8 cellular contexts compared by ENCODE assay signal in the genomic region with DNA sequence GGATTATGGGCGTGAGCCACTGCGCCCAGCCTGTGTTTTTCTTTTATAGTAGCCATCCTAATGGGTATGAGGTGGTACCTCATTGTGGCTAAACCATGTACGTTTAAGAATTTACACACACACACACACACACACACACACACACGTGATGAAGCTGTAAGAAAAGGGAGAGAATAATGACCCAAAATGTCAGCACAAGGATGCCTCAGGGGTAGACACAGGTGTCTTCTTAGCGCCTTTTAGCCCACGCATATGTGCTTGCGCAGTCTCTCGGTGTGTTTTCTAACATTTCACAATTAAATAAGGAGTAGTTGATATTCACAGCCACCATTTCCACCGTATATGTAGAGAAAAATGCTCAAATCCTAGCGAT. TPM values are rescaled to one million over a fixed set of nuclear protein-coding genes. Genes with fewer than 3 reads are reported as not detected.
DNase-seq lines count a peak whose midpoint lies in the region; ATAC-seq and TF ChIP-seq lines count a peak whose summit lies in the region.

No MANE protein-coding gene starts in this region.

- peak overlapping the region; percentile 19 to 73 for H2BK12ac ChIP-seq in mesenchymal stem cell (ENCODE audit: low read length in 2 of 2)

- 41% methylated on average over 6 of the region's 10 CpGs for WGBS in HUES64
- WGBS in mesenchymal stem cell: 32% methylated on average over 3 of the region's 10 CpGs

- H3K14ac ChIP-seq in mesenchymal stem cell (ENCODE audit: low read length in 2 of 2): peak overlapping the region in 1 of 2 experiments; percentile 4

- H3K27ac Mint-ChIP-seq in brain: peak overlapping the region; percentile 93 to 98 (median 96)

- H3K9me3 ChIP-seq in BLaER1 (no peaks in the 10 kb centered on the region), HUES64 (ENCODE audit: insufficient read depth, low read depth, low read length) (no peaks in the 10 kb centered on the region), mesenchymal stem cell (ENCODE audit: control insufficient read depth, low read length) (no peaks in the 10 kb centered on the region)

- DNase-seq in mesenchymal stem cell (peak; percentile 54), NCI-H82 (lab: John Stamatoyannopoulos, UW) (no peak)

- H3K36me3 Mint-ChIP-seq in brain: no peaks in the 10 kb centered on the region

- H3K27me3 ChIP-seq in BLaER1 (no peaks in the 10 kb centered on the region), HUES64 (ENCODE audit: insufficient read depth, low read length) (no peaks in the 10 kb centered on the region), mesenchymal stem cell (ENCODE audit: control insufficient read depth in 1 of 2, insufficient read depth in 1 of 2, low read length in 2 of 2) (peaks cover 11 to 18% of the 10 kb centered on the region in 2 experiments)

- H3K9ac ChIP-seq in BLaER1 (peak overlapping the region; percentile 89), HUES64 (ENCODE audit: low read depth, low read length) (peak overlapping the region; percentile 65), mesenchymal stem cell (ENCODE audit: low read length) (peak overlapping the region; percentile 89)

- H4K8ac ChIP-seq in mesenchymal stem cell (ENCODE audit: low read length): peak overlapping the region; percentile 97

- peaks cover 6% of the 10 kb centered on the region for H3K27me3 Mint-ChIP-seq in brain

- H2BK15ac ChIP-seq in mesenchymal stem cell (ENCODE audit: low read depth, poor library complexity, severe bottlenecking): no peak overlapping the region

- H2AK5ac ChIP-seq in mesenchymal stem cell (ENCODE audit: low read length, severe bottlenecking): no peak overlapping the region

- H3K4me3 Mint-ChIP-seq in brain: peak overlapping the region; percentile 91 to 96 (median 93)

- H3K79me1 ChIP-seq in mesenchymal stem cell (replicated peaks; ENCODE audit: low read length, poor library complexity, severe bottlenecking): peaks cover 18% of the 10 kb centered on the region

- no peak overlapping the region for H3K23ac ChIP-seq in mesenchymal stem cell (ENCODE audit: low read length in 2 of 2)

- peaks cover 37% of the 10 kb centered on the region for H4K20me1 ChIP-seq in BLaER1

- H3K4me2 ChIP-seq in BLaER1: peak overlapping the region; percentile 99
- peak overlapping the region; percentile 93 for H3K4me2 ChIP-seq in mesenchymal stem cell (ENCODE audit: low read length, poor library complexity, severe bottlenecking)

- H2BK5ac ChIP-seq in mesenchymal stem cell (ENCODE audit: low read depth, low read length, poor library complexity, severe bottlenecking): no peak overlapping the region

- H3K4me1 Mint-ChIP-seq in brain: peaks cover 55% of the 10 kb centered on the region

- H3K4me1 ChIP-seq in BLaER1: peaks cover 87% of the 10 kb centered on the region
- H3K4me1 ChIP-seq in HUES64 (ENCODE audit: insufficient read depth, low read length): no peaks in the 10 kb centered on the region; the same call in 1 of the 2 replicates
- peaks cover 61% of the 10 kb centered on the region for H3K4me1 ChIP-seq in mesenchymal stem cell (ENCODE audit: control insufficient read depth, insufficient read depth, low read depth, low read length)

- peak overlapping the region; percentile 91 to 93 for H3K18ac ChIP-seq in mesenchymal stem cell (ENCODE audit: low read depth in 1 of 2, low read length in 2 of 2)

- peak overlapping the region; percentile 90 for H4K91ac ChIP-seq in mesenchymal stem cell (ENCODE audit: low read length)

- TF ChIP-seq CTCF in brain (conservative IDR thresholded peaks at IDR 0.05): no peak

- H3K4me3 ChIP-seq in BLaER1 (peak overlapping the region; percentile 84), HUES64 (ENCODE audit: low read length) (peak overlapping the region; percentile 66), mesenchymal stem cell (ENCODE audit: insufficient read depth in 1 of 2, low read depth in 1 of 2, low read length in 2 of 2) (peak overlapping the region; percentile 84 to 85)

- peaks cover under 1% of the 10 kb centered on the region; the same call in 1 of the 2 replicates for H3K36me3 ChIP-seq in BLaER1
- no peaks in the 10 kb centered on the region for H3K36me3 ChIP-seq in HUES64 (ENCODE audit: insufficient read depth, low read length)
- peaks cover 0 to 8% of the 10 kb centered on the region in 2 experiments for H3K36me3 ChIP-seq in mesenchymal stem cell (ENCODE audit: control insufficient read depth in 1 of 2, insufficient read depth in 2 of 2, low read depth in 1 of 2, low read length in 2 of 2)

- peak overlapping the region; percentile 95 for H3K27ac ChIP-seq in BLaER1
- H3K27ac ChIP-seq in HUES64 (ENCODE audit: low read depth, low read length): no peak overlapping the region; the same call in 1 of the 2 replicates
- H3K27ac ChIP-seq in mesenchymal stem cell (ENCODE audit: low read length, poor library complexity, severe bottlenecking): no peak overlapping the region

- H2BK120ac ChIP-seq in mesenchymal stem cell (ENCODE audit: low read depth, low read length): peak overlapping the region; percentile 93

- H2AFZ ChIP-seq in mesenchymal stem cell (ENCODE audit: low read depth, low read length): no peak overlapping the region

- H3K4ac ChIP-seq in mesenchymal stem cell (ENCODE audit: low read depth in 1 of 2, low read length in 2 of 2): peak overlapping the region; percentile 69 to 95

- H3K9me3 Mint-ChIP-seq in brain: peaks cover 0 to 5% (median 0%) of the 10 kb centered on the region in 5 experiments

- ATAC-seq in GM21786 (IDR thresholded peaks at IDR 0.05; ENCODE audit: unreplicated experiment) (no peak), HG03342 (IDR thresholded peaks at IDR 0.05; ENCODE audit: unreplicated experiment) (no peak), GM21619 (IDR thresholded peaks at IDR 0.05; ENCODE audit: unreplicated experiment) (no peak)

RNA-seq across cellular contexts. Expression of gene PFKL, which starts 0.8 kb away (rescaled TPM):
- polyA plus RNA-seq in HUES64 (2013, experiment 1 of 2): 50.3 TPM
- 61.5 TPM for polyA plus RNA-seq in HUES64 (2013, experiment 2 of 2)
- 149 TPM for polyA plus RNA-seq in brain (ENCODE audit: insufficient read depth, low read depth, low replicate concordance)
- polyA plus RNA-seq in mesenchymal stem cell (2013, experiment 1 of 2): 61.3 TPM
- 59.9 TPM for polyA plus RNA-seq in mesenchymal stem cell (2013, experiment 2 of 2)

RNA-seq across cellular contexts. Expression of gene AIRE, which starts 13.4 kb away (rescaled TPM):
- polyA plus RNA-seq in HUES64 (2013, experiment 1 of 2): 0.15 TPM
- not detected for polyA plus RNA-seq in HUES64 (2013, experiment 2 of 2)
- not detected for polyA plus RNA-seq in brain (ENCODE audit: insufficient read depth, low read depth, low replicate concordance)
- 0.03 TPM for polyA plus RNA-seq in mesenchymal stem cell (2013, experiment 1 of 2)
- polyA plus RNA-seq in mesenchymal stem cell (2013, experiment 2 of 2): 0.05 TPM

RNA-seq across cellular contexts. Expression of gene DNMT3L, which starts 37.4 kb away (rescaled TPM):
- polyA plus RNA-seq in HUES64 (2013, experiment 1 of 2): 0.20 TPM
- polyA plus RNA-seq in HUES64 (2013, experiment 2 of 2): not detected
- not detected for polyA plus RNA-seq in brain (ENCODE audit: insufficient read depth, low read depth, low replicate concordance)
- not detected for polyA plus RNA-seq in mesenchymal stem cell (2013, experiment 1 of 2)
- not detected for polyA plus RNA-seq in mesenchymal stem cell (2013, experiment 2 of 2)

RNA-seq across cellular contexts. Expression of gene CFAP410, which starts 40.1 kb away (rescaled TPM):
- polyA plus RNA-seq in HUES64 (2013, experiment 1 of 2): 9.6 TPM
- polyA plus RNA-seq in HUES64 (2013, experiment 2 of 2): 11.4 TPM
- polyA plus RNA-seq in brain (ENCODE audit: insufficient read depth, low read depth, low replicate concordance): 38.3 TPM
- polyA plus RNA-seq in mesenchymal stem cell (2013, experiment 1 of 2): 10.7 TPM
- 9.1 TPM for polyA plus RNA-seq in mesenchymal stem cell (2013, experiment 2 of 2)

RNA-seq across cellular contexts. Expression of gene TRPM2, which starts 54.4 kb away (rescaled TPM):
- 0.15 TPM for polyA plus RNA-seq in HUES64 (2013, experiment 1 of 2)
- 0.25 TPM for polyA plus RNA-seq in HUES64 (2013, experiment 2 of 2)
- 8.1 TPM for polyA plus RNA-seq in brain (ENCODE audit: insufficient read depth, low read depth, low replicate concordance)
- polyA plus RNA-seq in mesenchymal stem cell (2013, experiment 1 of 2): 0.21 TPM
- 0.23 TPM for polyA plus RNA-seq in mesenchymal stem cell (2013, experiment 2 of 2)
